Comparison of ENCODE assay signal across 12 cellular contexts in the genomic region with DNA sequence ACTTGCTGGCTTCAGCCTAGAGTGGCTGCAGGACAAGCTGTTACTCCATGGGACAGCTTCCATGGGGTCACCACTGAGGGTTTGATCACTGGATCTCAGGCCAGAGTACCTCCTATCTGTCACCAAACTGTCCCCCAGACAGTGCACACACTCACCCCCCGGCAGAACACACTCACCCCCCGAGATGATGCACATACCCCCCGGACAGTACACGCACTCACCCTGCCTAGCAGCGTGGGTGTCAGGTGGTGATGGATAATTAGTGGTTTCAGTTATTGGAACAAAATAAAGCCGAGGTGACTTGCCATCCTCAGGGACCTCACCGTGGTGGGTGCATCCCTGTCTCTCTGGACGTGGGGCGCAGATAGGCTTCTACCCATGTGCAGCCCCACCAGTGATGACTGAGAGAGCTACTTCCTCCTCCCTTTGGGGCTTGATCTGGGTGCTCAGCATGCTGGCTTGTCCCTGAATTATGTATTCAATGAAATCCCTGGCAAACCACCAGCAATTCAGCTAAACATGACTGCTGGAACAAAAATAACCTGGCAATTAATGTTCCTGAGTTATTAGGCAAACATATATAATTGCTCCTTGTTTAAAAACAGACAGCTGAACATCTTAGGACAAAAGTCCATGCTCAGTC.
"Had no signal": no experiment of that assay in that cellular context is flagged by ENCODE, and none has a peak within 500 bp of the region (broad histone marks: within the 10 kb centered on the region; RNA-seq: fewer than 3 reads in every experiment).

No MANE protein-coding gene starts in this region.

- H3K27ac ChIP-seq: lower lobe of right lung, neural progenitor cell, parathyroid adenoma, stomach, uterus had no signal

- DNase-seq: activated CD4-positive, alpha-beta memory T cell treated with anti-CD3 and anti-CD28 coated beads for 36 hours; activated naive CD4-positive, alpha-beta T cell; central memory CD4-positive, alpha-beta T cell; endodermal cell; left cardiac atrium; lower lobe of right lung; retina; stimulated activated CD4-positive, alpha-beta T cell treated with anti-CD3 and anti-CD28 coated beads, Interleukin-4, amount 100 ng/mL, for 24 hours; stomach; uterus had no signal

- H3K4me2 ChIP-seq: neural progenitor cell had no signal

- H3K4me1 ChIP-seq: lower lobe of right lung, neural progenitor cell, parathyroid adenoma, uterus had no signal

- H3K9me3 ChIP-seq: lower lobe of right lung, stomach, uterus had no signal

- H3K4me3 ChIP-seq: lower lobe of right lung, neural progenitor cell, stomach, uterus had no signal

- H3K36me3 ChIP-seq: neural progenitor cell, uterus had no signal

- H3K27me3 ChIP-seq: neural progenitor cell, stomach, uterus had no signal

- H2AFZ ChIP-seq: neural progenitor cell, parathyroid adenoma had no signal

- H3K9ac ChIP-seq: neural progenitor cell, parathyroid adenoma had no signal
